ENCODE assay signal across 1 cellular context in genomic region chr14:55353686-55354467, GRCh38.
TF ChIP-seq lines count a peak whose summit lies in the region.

No MANE protein-coding gene starts in this region.

TF ChIP-seq in SK-N-SH treated with all-trans-retinoic acid at 6 μM for 48 hours, 23 proteins besides CTCF, POLR2A, EP300 and RAD21 (continued from another document):
- TF ChIP-seq, protein P1, sequence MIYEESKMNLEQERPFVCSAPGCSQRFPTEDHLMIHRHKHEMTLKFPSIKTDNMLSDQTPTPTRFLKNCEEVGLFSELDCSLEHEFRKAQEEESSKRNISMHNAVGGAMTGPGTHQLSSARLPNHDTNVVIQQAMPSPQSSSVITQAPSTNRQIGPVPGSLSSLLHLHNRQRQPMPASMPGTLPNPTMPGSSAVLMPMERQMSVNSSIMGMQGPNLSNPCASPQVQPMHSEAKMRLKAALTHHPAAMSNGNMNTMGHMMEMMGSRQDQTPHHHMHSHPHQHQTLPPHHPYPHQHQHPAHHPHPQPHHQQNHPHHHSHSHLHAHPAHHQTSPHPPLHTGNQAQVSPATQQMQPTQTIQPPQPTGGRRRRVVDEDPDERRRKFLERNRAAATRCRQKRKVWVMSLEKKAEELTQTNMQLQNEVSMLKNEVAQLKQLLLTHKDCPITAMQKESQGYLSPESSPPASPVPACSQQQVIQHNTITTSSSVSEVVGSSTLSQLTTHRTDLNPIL (CRISPR knock-in tag; IDR thresholded peaks at IDR 0.05; ENCODE audit: low read depth) = no peak
- TF ChIP-seq ARNTL (CRISPR knock-in tag; IDR thresholded peaks at IDR 0.05; ENCODE audit: borderline replicate concordance, low read depth) (no peak), RARB (CRISPR knock-in tag; IDR thresholded peaks at IDR 0.05) (no peak), CSDC2 (CRISPR knock-in tag; IDR thresholded peaks at IDR 0.05) (no peak), ESRRG (CRISPR knock-in tag; IDR thresholded peaks at IDR 0.05) (no peak), ISL1 (CRISPR knock-in tag; IDR thresholded peaks at IDR 0.05) (no peak), BACH2 (CRISPR knock-in tag; IDR thresholded peaks at IDR 0.05; ENCODE audit: borderline replicate concordance) (no peak)
- TF ChIP-seq, protein P2, sequence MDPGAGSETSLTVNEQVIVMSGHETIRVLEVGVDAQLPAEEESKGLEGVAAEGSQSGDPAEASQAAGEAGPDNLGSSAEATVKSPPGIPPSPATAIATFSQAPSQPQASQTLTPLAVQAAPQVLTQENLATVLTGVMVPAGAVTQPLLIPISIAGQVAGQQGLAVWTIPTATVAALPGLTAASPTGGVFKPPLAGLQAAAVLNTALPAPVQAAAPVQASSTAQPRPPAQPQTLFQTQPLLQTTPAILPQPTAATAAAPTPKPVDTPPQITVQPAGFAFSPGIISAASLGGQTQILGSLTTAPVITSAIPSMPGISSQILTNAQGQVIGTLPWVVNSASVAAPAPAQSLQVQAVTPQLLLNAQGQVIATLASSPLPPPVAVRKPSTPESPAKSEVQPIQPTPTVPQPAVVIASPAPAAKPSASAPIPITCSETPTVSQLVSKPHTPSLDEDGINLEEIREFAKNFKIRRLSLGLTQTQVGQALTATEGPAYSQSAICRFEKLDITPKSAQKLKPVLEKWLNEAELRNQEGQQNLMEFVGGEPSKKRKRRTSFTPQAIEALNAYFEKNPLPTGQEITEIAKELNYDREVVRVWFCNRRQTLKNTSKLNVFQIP (CRISPR knock-in tag; IDR thresholded peaks at IDR 0.05; ENCODE audit: borderline replicate concordance, low read depth) = no peak
